In genomic region chr20:54257090-54257816, GRCh38 we compare ENCODE assay signal across 15 cellular contexts. TPM values are rescaled to one million over a fixed set of nuclear protein-coding genes. Genes with fewer than 3 reads are reported as not detected.
A peak's percentile ranks its signal among the peaks of the same experiment; 100 is the strongest.
DNase-seq lines count a peak whose midpoint lies in the region; ATAC-seq and TF ChIP-seq lines count a peak whose summit lies in the region.
"Had no signal": no experiment of that assay in that cellular context is flagged by ENCODE, and none has a peak within 500 bp of the region (broad histone marks: within the 10 kb centered on the region; RNA-seq: fewer than 3 reads in every experiment).

No MANE protein-coding gene starts in this region.

- no peak for TF ChIP-seq EP300 in neural cell (conservative IDR thresholded peaks at IDR 0.05; ENCODE audit: poor library complexity, severe bottlenecking)

- H3K4me3 Mint-ChIP-seq in CD8-positive, alpha-beta memory T cell: no peak overlapping the region
- H3K4me3 Mint-ChIP-seq: activated CD4-positive, alpha-beta memory T cell treated with anti-CD3 and anti-CD28 coated beads for 36 hours had no signal

- H3K4me2 ChIP-seq in neural cell (ENCODE audit: low read length): no peak overlapping the region

- in situ Hi-C loops in Caki2 (cut with HindIII; ENCODE audit: low pct_unique_long_range_greater_than_20kb, low sequenced_read_pairs): no loop called here

- no peaks in the 10 kb centered on the region for H3K79me2 ChIP-seq in neural cell (replicated peaks; ENCODE audit: insufficient read depth, low read length)

- H3F3A ChIP-seq in neural cell (ENCODE audit: insufficient read depth, low read length, poor library complexity, severe bottlenecking): no peaks in the 10 kb centered on the region

- no peak overlapping the region for H3K27ac ChIP-seq in neural cell (ENCODE audit: low read length)
- no peak overlapping the region for H3K27ac ChIP-seq in CD8-positive, alpha-beta memory T cell (ENCODE audit: low read depth, low read length)
- H3K27ac ChIP-seq: upper lobe of left lung had no signal

- ATAC-seq in HG02840 (IDR thresholded peaks at IDR 0.05; ENCODE audit: low FRiP score, unreplicated experiment) (no peak), HG03571 (IDR thresholded peaks at IDR 0.05; ENCODE audit: unreplicated experiment) (no peak)

- H3K4me3 ChIP-seq in epithelial cell of esophagus (ENCODE audit: low read length) (no peak overlapping the region), neural cell (ENCODE audit: low read length) (no peak overlapping the region)
- no peak overlapping the region for H3K4me3 ChIP-seq in CD8-positive, alpha-beta memory T cell (ENCODE audit: low read length)
- H3K4me3 ChIP-seq: upper lobe of left lung had no signal

- no peak overlapping the region for H2AFZ ChIP-seq in neural cell (ENCODE audit: low read depth, low read length)

- H3K9ac ChIP-seq in neural cell (ENCODE audit: low read length): no peak overlapping the region

- no peak overlapping the region for H3K27ac Mint-ChIP-seq in CD8-positive, alpha-beta memory T cell
- H3K27ac Mint-ChIP-seq: activated CD4-positive, alpha-beta memory T cell treated with anti-CD3 and anti-CD28 coated beads for 36 hours had no signal

- no peaks in the 10 kb centered on the region for H3K27me3 ChIP-seq in neural cell (ENCODE audit: insufficient read depth, low read depth, low read length)
- H3K27me3 ChIP-seq in CD8-positive, alpha-beta memory T cell (ENCODE audit: insufficient read depth, low read length, poor library complexity, severe bottlenecking): no peaks in the 10 kb centered on the region
- H3K27me3 ChIP-seq: upper lobe of left lung had no signal

- no peak for TF ChIP-seq RAD21 in neural cell (conservative IDR thresholded peaks at IDR 0.05)

- no peaks in the 10 kb centered on the region for H3K36me3 Mint-ChIP-seq in CD8-positive, alpha-beta memory T cell
- H3K36me3 Mint-ChIP-seq: activated CD4-positive, alpha-beta memory T cell treated with anti-CD3 and anti-CD28 coated beads for 36 hours had no signal

- H3K36me3 ChIP-seq in neural cell (ENCODE audit: insufficient read depth, low read length): no peaks in the 10 kb centered on the region
- no peaks in the 10 kb centered on the region for H3K36me3 ChIP-seq in CD8-positive, alpha-beta memory T cell (ENCODE audit: insufficient read depth, low read length)
- H3K36me3 ChIP-seq: upper lobe of left lung had no signal

- CTCF ChIA-PET in CD8-positive, alpha-beta memory T cell (lab: Charles Lee): no interaction called here

- no peaks in the 10 kb centered on the region for H3K9me2 ChIP-seq in neural cell (ENCODE audit: insufficient read depth, low read length)

- TF ChIP-seq CTCF in epithelial cell of esophagus (IDR thresholded peaks at IDR 0.05; ENCODE audit: insufficient read depth, low read depth, low read length, missing control alignments) (no peak), neural cell (IDR thresholded peaks at IDR 0.05; ENCODE audit: poor library complexity, severe bottlenecking) (no peak)

- DNase-seq in Caki2 (ENCODE audit: low read depth) (peak; percentile 69), M059J (ENCODE audit: low read depth) (peak; percentile 82), epithelial cell of esophagus (ENCODE audit: low read depth) (peak; percentile 96)
- no peak for DNase-seq in CD8-positive, alpha-beta memory T cell
- DNase-seq in activated CD4-positive, alpha-beta T cell treated with anti-CD3 and anti-CD28 coated beads, Interleukin-2, amount 50 U/mL, for 4 hours: no peak
- DNase-seq: activated CD4-positive, alpha-beta memory T cell treated with anti-CD3 and anti-CD28 coated beads for 36 hours; activated naive CD4-positive, alpha-beta T cell treated with Interleukin-2 at 50 U/mL for 16 hours; NCI-H1105; NCI-H748 treated with DMSO at 0.1 percent for 48 hours; small intestine; SW 1271; upper lobe of left lung had no signal

- H3K4me1 ChIP-seq in CD8-positive, alpha-beta memory T cell (ENCODE audit: insufficient read depth, low read length): no peaks in the 10 kb centered on the region
- H3K4me1 ChIP-seq: upper lobe of left lung had no signal

- H3K4me1 Mint-ChIP-seq in CD8-positive, alpha-beta memory T cell: no peaks in the 10 kb centered on the region

- POLR2A ChIA-PET in CD8-positive, alpha-beta memory T cell (lab: Charles Lee): no interaction called here

- H3K27me3 Mint-ChIP-seq in CD8-positive, alpha-beta memory T cell: peaks cover 0 to 24% of the 10 kb centered on the region in 2 donors

- H3K9me3 ChIP-seq in neural cell (ENCODE audit: low read length): no peaks in the 10 kb centered on the region
- H3K9me3 ChIP-seq in CD8-positive, alpha-beta memory T cell (ENCODE audit: low read length): no peaks in the 10 kb centered on the region
- H3K9me3 ChIP-seq: upper lobe of left lung had no signal

- H3K9me3 Mint-ChIP-seq in CD8-positive, alpha-beta memory T cell: no peaks in the 10 kb centered on the region
- H3K9me3 Mint-ChIP-seq: activated CD4-positive, alpha-beta memory T cell treated with anti-CD3 and anti-CD28 coated beads for 36 hours had no signal

- H4K20me1 ChIP-seq in neural cell (ENCODE audit: insufficient read depth): no peaks in the 10 kb centered on the region

TF ChIP-seq in neural cell, 6 proteins besides CTCF, POLR2A, EP300 and RAD21:
- no peak for TF ChIP-seq EZH2 (IDR thresholded peaks at IDR 0.05; ENCODE audit: borderline replicate concordance, insufficient read depth, low read length, poor library complexity, severe bottlenecking)
- no peak for TF ChIP-seq SMC3 (conservative IDR thresholded peaks at IDR 0.05; ENCODE audit: poor library complexity)
- no peak for TF ChIP-seq TAF1 (IDR thresholded peaks at IDR 0.05; ENCODE audit: low read depth)
- TF ChIP-seq POLR2AphosphoS5 (IDR thresholded peaks at IDR 0.05): peak; percentile 31

RNA-seq across cellular contexts. Expression of gene PFDN4, which starts 49.4 kb away (rescaled TPM):
- 245 and 300 TPM in 2 replicates for total RNA-seq in Caki2 (2014; rRNA removed; shearing (Covaris generic); ENCODE audit: low replicate concordance)
- 246 and 357 TPM in 2 replicates for total RNA-seq in M059J (2014; rRNA removed; shearing (Covaris generic))
- 350 and 512 TPM in 2 replicates for polyA plus RNA-seq in neural cell
- polyA minus RNA-seq in neural cell: 156 and 175 TPM in 2 replicates
- total RNA-seq in CD8-positive, alpha-beta memory T cell: 10 to 100 TPM; 37.1 to 41.3 TPM
- polyA plus RNA-seq in CD8-positive, alpha-beta memory T cell: 42.5 TPM

Comparison
In these comparisons a context has a peak if more than half of its experiments do, and no peak if none do; other contexts are left out.
1. DNase-seq: peak in Caki2 (single experiment), M059J (single experiment) and epithelial cell of esophagus (single experiment); none in CD8-positive, alpha-beta memory T cell (0 of 5) and activated CD4-positive, alpha-beta T cell treated with anti-CD3 and anti-CD28 coated beads, Interleukin-2, amount 50 U/mL, for 4 hours (0 of 2).